Comparison of ENCODE assay signal across 19 cellular contexts in genomic region chr17:81016575-81016974, GRCh38.
"Had no signal": no experiment of that assay in that cellular context is flagged by ENCODE, and none has a peak within 500 bp of the region (broad histone marks: within the 10 kb centered on the region; RNA-seq: fewer than 3 reads in every experiment).

No MANE protein-coding gene starts in this region.

- DNase-seq: activated B cell treated with CpG ODN at 0.5 μM for 24 hours; activated effector memory CD4-positive, alpha-beta T cell treated with anti-CD3 and anti-CD28 coated beads, Interleukin-2, amount 50 U/mL, for 16 hours; activated T-cell treated with anti-CD3 and anti-CD28 coated beads for 4 hours; adrenal gland; caudate nucleus; effector CD4-positive, alpha-beta T cell; foreskin melanocyte; heart right ventricle; islet precursor cell; left lung; ovary; sigmoid colon; stimulated activated CD4-positive, alpha-beta T cell treated with anti-CD3 and anti-CD28 coated beads, Interleukin-12 subunit alpha, Interleukin-12 subunit beta, amount 100 ng/mL, for 4 hours; stimulated activated CD4-positive, alpha-beta T cell treated with anti-CD3 and anti-CD28 coated beads, Interleukin-2, amount 100 ng/mL, for 48 hours; stimulated activated naive CD4-positive, alpha-beta T cell treated with Interleukin-2 at 50 U/mL for 16 hours; upper lobe of right lung had no signal

- H3K27ac Mint-ChIP-seq: activated B cell treated with CpG ODN at 0.5 μM for 24 hours, memory B cell had no signal

- H3K4me3 Mint-ChIP-seq: activated B cell treated with CpG ODN at 0.5 μM for 24 hours, memory B cell had no signal

- ATAC-seq: heart right ventricle, left lung, upper lobe of right lung had no signal

- H3K4me3 ChIP-seq: adrenal gland, coronary artery, heart right ventricle, left lung, ovary, sigmoid colon, SJSA1, upper lobe of right lung had no signal

- H3K36me3 ChIP-seq: adrenal gland, heart right ventricle, left lung, ovary, sigmoid colon, SJSA1, upper lobe of right lung had no signal

- H3K27me3 ChIP-seq: adrenal gland, heart right ventricle, left lung, ovary, sigmoid colon, SJSA1, upper lobe of right lung had no signal

- H3K27me3 Mint-ChIP-seq: activated B cell treated with CpG ODN at 0.5 μM for 24 hours had no signal

- H3K27ac ChIP-seq: adrenal gland, coronary artery, left lung, ovary, SJSA1, upper lobe of right lung had no signal

- H3K9me3 ChIP-seq: adrenal gland, ovary, sigmoid colon, upper lobe of right lung had no signal
